In genomic region chr3:50327943-50328691, GRCh38 we compare ENCODE assay signal across 8 cellular contexts. TPM values are rescaled to one million over a fixed set of nuclear protein-coding genes. Genes with fewer than 3 reads are reported as not detected.
DNase-seq lines count a peak whose midpoint lies in the region; TF ChIP-seq lines count a peak whose summit lies in the region.

TUSC2 (minus strand) TSS chr3:50328223; CDS start chr3:50328099, 124 bp downstream.

- no peaks in the 10 kb centered on the region for H3K9me3 ChIP-seq in SK-N-MC (ENCODE audit: low read depth, low read length)

- peak within 1 kb of the TSS; percentile 89 for H3K27ac Mint-ChIP-seq in activated naive CD4-positive, alpha-beta T cell treated with anti-CD3 and anti-CD28 coated beads, Interleukin-2, amount 10 ng/mL, durations not matched to agents 7 days and 5 days

- POLR2A ChIA-PET in HEK293T (lab: Yijun Ruan, JAX) = interaction anchor here (0.8 to 3.1 kb wide), 22 partner anchors 9 to 241 kb away, joined by 3 to 88 read pairs (median 4); partner anchors contain the start of genes CYB561D2, GNAI2, HEMK1 and HYAL3

- H3K4me3 Mint-ChIP-seq in activated naive CD4-positive, alpha-beta T cell treated with anti-CD3 and anti-CD28 coated beads, Interleukin-2, amount 10 ng/mL, durations not matched to agents 7 days and 5 days = peak within 1 kb of the TSS; percentile 93

- H3K27ac ChIP-seq in SK-N-MC = peak within 1 kb of the TSS; percentile 62
- peak within 1 kb of the TSS; percentile 77 for H3K27ac ChIP-seq in temporal lobe (ENCODE audit: low read depth, low read length)

- peak within 1 kb of the TSS; percentile 81 for H3K4me3 ChIP-seq in SK-N-MC

- CTCF ChIA-PET in HEK293T (lab: Yijun Ruan, JAX) = interaction anchor here (1.6 kb wide), 1 partner anchor 9 kb away, joined by 10 read pairs; no protein-coding TSS in a partner anchor
- CTCF ChIA-PET in activated naive CD4-positive, alpha-beta T cell treated with anti-CD3 and anti-CD28 coated beads, Interleukin-2, amount 10 ng/mL, durations not matched to agents 7 days and 5 days (lab: Charles Lee) = interaction anchor here (0.9 to 2.4 kb wide), 5 partner anchors 9 to 133 kb away, joined by 3 to 8 read pairs (median 3); partner anchors contain the start of gene HYAL1

- H3K36me3 ChIP-seq in SK-N-MC (ENCODE audit: insufficient read depth, low read length) = peaks cover 18% of the 10 kb centered on the region; the same call in 1 of the 2 replicates

- H3K27me3 Mint-ChIP-seq in activated naive CD4-positive, alpha-beta T cell treated with anti-CD3 and anti-CD28 coated beads, Interleukin-2, amount 10 ng/mL, durations not matched to agents 7 days and 5 days = no peaks in the 10 kb centered on the region

- peak within 1 kb of the TSS; percentile 87 for H3K9ac ChIP-seq in SK-N-MC (ENCODE audit: insufficient read length)

- H3K4me1 Mint-ChIP-seq in activated naive CD4-positive, alpha-beta T cell treated with anti-CD3 and anti-CD28 coated beads, Interleukin-2, amount 10 ng/mL, durations not matched to agents 7 days and 5 days = peaks cover 36% of the 10 kb centered on the region

- no peaks in the 10 kb centered on the region for H3K9me3 Mint-ChIP-seq in activated naive CD4-positive, alpha-beta T cell treated with anti-CD3 and anti-CD28 coated beads, Interleukin-2, amount 10 ng/mL, durations not matched to agents 7 days and 5 days

- DNase-seq in GF-D8 (lab: John Stamatoyannopoulos, UW) (peak; percentile 90), HEK293T (ENCODE audit: extremely low spot score) (peak; percentile 95), MV-4-11 (lab: John Stamatoyannopoulos, UW) (peak; percentile 95), SK-N-MC (ENCODE audit: low read depth, low spot score) (no peak), germinal center (ENCODE audit: low spot score) (peak; percentile 97), occipital lobe (lab: John Stamatoyannopoulos, UW) (peak; percentile 92)
- peak; percentile 97 for DNase-seq in activated naive CD4-positive, alpha-beta T cell treated with anti-CD3 and anti-CD28 coated beads, Interleukin-2, amount 10 ng/mL, durations not matched to agents 7 days and 5 days

- H3K36me3 Mint-ChIP-seq in activated naive CD4-positive, alpha-beta T cell treated with anti-CD3 and anti-CD28 coated beads, Interleukin-2, amount 10 ng/mL, durations not matched to agents 7 days and 5 days = peaks cover 35% of the 10 kb centered on the region

TF ChIP-seq in HEK293T, 16 proteins besides CTCF, POLR2A, EP300 and RAD21:
- TF ChIP-seq TARDBP (IDR thresholded peaks at IDR 0.05) (no peak), ELF4 (IDR thresholded peaks at IDR 0.05) (peak; percentile 64), PKNOX1 (IDR thresholded peaks at IDR 0.05) (peak; percentile 76; the same call in 1 of the 2 replicates)

RNA-seq across cellular contexts. Expression of gene TUSC2, which starts in this region (rescaled TPM):
- total RNA-seq in occipital lobe (16.2 TPM), temporal lobe (16.5 TPM)
